In genomic region chr5:171315386-171315891, GRCh38 we compare ENCODE assay signal across 15 cellular contexts. TPM values are rescaled to one million over a fixed set of nuclear protein-coding genes. Genes with fewer than 3 reads are reported as not detected.
A peak's percentile ranks its signal among the peaks of the same experiment; 100 is the strongest.
DNase-seq lines count a peak whose midpoint lies in the region; ATAC-seq and TF ChIP-seq lines count a peak whose summit lies in the region.
"Had no signal": no experiment of that assay in that cellular context is flagged by ENCODE, and none has a peak within 500 bp of the region (broad histone marks: within the 10 kb centered on the region; RNA-seq: fewer than 3 reads in every experiment).

No MANE protein-coding gene starts in this region.

- H3K36me3 Mint-ChIP-seq in neural progenitor cell: no peaks in the 10 kb centered on the region
- H3K36me3 Mint-ChIP-seq: CD4-positive, alpha-beta memory T cell had no signal

- H3F3A ChIP-seq in neural progenitor cell (ENCODE audit: low read depth): peaks cover 34% of the 10 kb centered on the region

- H2AFZ ChIP-seq in fibroblast of lung (ENCODE audit: low read length): no peak overlapping the region
- no peak overlapping the region for H2AFZ ChIP-seq in neural progenitor cell (replicated peaks)

- H3K4me3 ChIP-seq in fibroblast of lung (replicated peaks in 1 of 4; ENCODE audit: control extremely low read depth in 1 of 4, insufficient read depth in 1 of 4, low read depth in 3 of 4, low read length in 4 of 4) (peak overlapping the region in 1 of 4 experiments; percentile 20), neural progenitor cell (no peak overlapping the region)
- H3K4me3 ChIP-seq: body of pancreas, right lobe of liver had no signal

- no peaks in the 10 kb centered on the region for H3K9me3 Mint-ChIP-seq in stimulated activated naive CD8-positive, alpha-beta T cell treated with anti-CD3 and anti-CD28 coated beads, Interleukin-15, amount 100 ng/mL, for 72 hours
- H3K9me3 Mint-ChIP-seq in neural progenitor cell: peaks cover 3% of the 10 kb centered on the region
- H3K9me3 Mint-ChIP-seq: neural crest cell had no signal

- no peaks in the 10 kb centered on the region for H3K36me3 ChIP-seq in fibroblast of lung (ENCODE audit: control insufficient read depth, insufficient read depth, low read length)
- no peaks in the 10 kb centered on the region for H3K36me3 ChIP-seq in neural progenitor cell
- H3K36me3 ChIP-seq: right lobe of liver had no signal

- TF ChIP-seq CTCF in fibroblast of lung (conservative IDR thresholded peaks at IDR 0.05 in 1 of 2, IDR thresholded peaks at IDR 0.05 in 1 of 2; ENCODE audit: low read depth in 1 of 2, low read length in 2 of 2): no peak
- no peak for TF ChIP-seq CTCF in neural progenitor cell (IDR thresholded peaks at IDR 0.05)

- H3K9ac ChIP-seq in fibroblast of lung (ENCODE audit: insufficient read depth, low read length) (no peak overlapping the region), neural progenitor cell (no peak overlapping the region)

- no peak overlapping the region for H3K27ac Mint-ChIP-seq in stimulated activated naive CD8-positive, alpha-beta T cell treated with anti-CD3 and anti-CD28 coated beads, Interleukin-15, amount 100 ng/mL, for 72 hours
- no peak overlapping the region for H3K27ac Mint-ChIP-seq in neural progenitor cell

- ATAC-seq in stimulated activated naive CD8-positive, alpha-beta T cell treated with anti-CD3 and anti-CD28 coated beads, Interleukin-15, amount 100 ng/mL, for 72 hours: no peak
- ATAC-seq in stimulated activated naive CD8-positive, alpha-beta T cell treated with anti-CD3 and anti-CD28 coated beads, Interleukin-15, Interleukin-2, amounts not matched to agents 100 U/mL and 50 U/mL, for 24 hours: no peak
- ATAC-seq: body of pancreas had no signal

- H4K20me1 ChIP-seq in fibroblast of lung (ENCODE audit: control insufficient read depth, extremely low read depth, insufficient read depth, low read length) (no peaks in the 10 kb centered on the region), neural progenitor cell (ENCODE audit: low read depth) (peaks cover 88% of the 10 kb centered on the region)

- H3K27me3 ChIP-seq in fibroblast of lung (ENCODE audit: control insufficient read depth, insufficient read depth, low read length) (peaks cover 76% of the 10 kb centered on the region), neural progenitor cell (peaks cover 100% of the 10 kb centered on the region)

- H3K4me2 ChIP-seq in fibroblast of lung (ENCODE audit: extremely low read depth, insufficient read depth, low read length) (peak overlapping the region; percentile 33), neural progenitor cell (no peak overlapping the region)

- peaks cover 41% of the 10 kb centered on the region for H3K4me1 Mint-ChIP-seq in stimulated activated naive CD8-positive, alpha-beta T cell treated with anti-CD3 and anti-CD28 coated beads, Interleukin-15, amount 100 ng/mL, for 72 hours
- peaks cover 15% of the 10 kb centered on the region for H3K4me1 Mint-ChIP-seq in neural progenitor cell

- DNase-seq in stimulated activated naive CD8-positive, alpha-beta T cell treated with anti-CD3 and anti-CD28 coated beads, Interleukin-15, amount 100 ng/mL, for 72 hours: no peak
- DNase-seq in stimulated activated naive CD8-positive, alpha-beta T cell treated with anti-CD3 and anti-CD28 coated beads, Interleukin-15, Interleukin-2, amounts not matched to agents 100 U/mL and 50 U/mL, for 24 hours: no peak
- DNase-seq in fibroblast of lung (ENCODE audit: low read depth in 2 of 2): peak in 1 of 2 donors; percentile 10
- peak; percentile 45 for DNase-seq in neural progenitor cell (ENCODE audit: low spot score)
- no peak for DNase-seq in Kasumi-1 (lab: John Stamatoyannopoulos, UW)
- DNase-seq in NCI-H1048 (lab: John Stamatoyannopoulos, UW): no peak
- no peak for DNase-seq in NCI-H82 (lab: John Stamatoyannopoulos, UW)
- DNase-seq in ecto neural progenitor cell (ENCODE audit: low spot score): no peak
- DNase-seq: CD4-positive, alpha-beta memory T cell; MV-4-11; right lobe of liver; stimulated activated CD4-positive, alpha-beta T cell treated with anti-CD3 and anti-CD28 coated beads, Interleukin-4, amount 100 ng/mL, for 24 hours had no signal

- H3K4me1 ChIP-seq in fibroblast of lung (ENCODE audit: control insufficient read depth, extremely low read depth, insufficient read depth, low read length) (no peaks in the 10 kb centered on the region), neural progenitor cell (peaks cover 24% of the 10 kb centered on the region)

- peak overlapping the region; percentile 35 to 49 for H3K4me3 Mint-ChIP-seq in stimulated activated naive CD8-positive, alpha-beta T cell treated with anti-CD3 and anti-CD28 coated beads, Interleukin-15, amount 100 ng/mL, for 72 hours
- no peak overlapping the region for H3K4me3 Mint-ChIP-seq in neural progenitor cell

- H3K27ac ChIP-seq in fibroblast of lung (ENCODE audit: insufficient read depth, low read length) (no peak overlapping the region), neural progenitor cell (no peak overlapping the region)
- H3K27ac ChIP-seq: body of pancreas, right lobe of liver, VCaP had no signal

- H3K79me2 ChIP-seq in fibroblast of lung (ENCODE audit: control insufficient read depth, insufficient read depth, low read length) (no peaks in the 10 kb centered on the region), neural progenitor cell (ENCODE audit: low read depth) (no peaks in the 10 kb centered on the region)

- no peaks in the 10 kb centered on the region for H3K9me3 ChIP-seq in fibroblast of lung (ENCODE audit: control insufficient read depth, insufficient read depth, low read depth, low read length)
- H3K9me3 ChIP-seq in neural progenitor cell (ENCODE audit: low read depth): no peaks in the 10 kb centered on the region
- H3K9me3 ChIP-seq: body of pancreas, right lobe of liver had no signal

- H3K27me3 Mint-ChIP-seq in stimulated activated naive CD8-positive, alpha-beta T cell treated with anti-CD3 and anti-CD28 coated beads, Interleukin-15, amount 100 ng/mL, for 72 hours: peaks cover 92% of the 10 kb centered on the region
- peaks cover 79% of the 10 kb centered on the region for H3K27me3 Mint-ChIP-seq in neural progenitor cell (ENCODE audit: insufficient read depth, low read depth)

RNA-seq across cellular contexts. Expression of gene TLX3, which starts 6.4 kb away (rescaled TPM):
- not detected in 2 replicates for total RNA-seq in fibroblast of lung
- not detected in 2 replicates for polyA plus RNA-seq in fibroblast of lung
- polyA plus RNA-seq in fibroblast of lung (2012): not detected in 2 replicates
- polyA minus RNA-seq in fibroblast of lung (ENCODE audit: low replicate concordance): not detected in 2 replicates
- total RNA-seq in neural progenitor cell (ENCODE audit: low replicate concordance): not detected in 2 replicates
- total RNA-seq: body of pancreas; CD4-positive, alpha-beta memory T cell; right lobe of liver had no signal
- polyA plus RNA-seq: CD4-positive, alpha-beta memory T cell had no signal
